8 cellular contexts compared by ENCODE assay signal in the genomic region with DNA sequence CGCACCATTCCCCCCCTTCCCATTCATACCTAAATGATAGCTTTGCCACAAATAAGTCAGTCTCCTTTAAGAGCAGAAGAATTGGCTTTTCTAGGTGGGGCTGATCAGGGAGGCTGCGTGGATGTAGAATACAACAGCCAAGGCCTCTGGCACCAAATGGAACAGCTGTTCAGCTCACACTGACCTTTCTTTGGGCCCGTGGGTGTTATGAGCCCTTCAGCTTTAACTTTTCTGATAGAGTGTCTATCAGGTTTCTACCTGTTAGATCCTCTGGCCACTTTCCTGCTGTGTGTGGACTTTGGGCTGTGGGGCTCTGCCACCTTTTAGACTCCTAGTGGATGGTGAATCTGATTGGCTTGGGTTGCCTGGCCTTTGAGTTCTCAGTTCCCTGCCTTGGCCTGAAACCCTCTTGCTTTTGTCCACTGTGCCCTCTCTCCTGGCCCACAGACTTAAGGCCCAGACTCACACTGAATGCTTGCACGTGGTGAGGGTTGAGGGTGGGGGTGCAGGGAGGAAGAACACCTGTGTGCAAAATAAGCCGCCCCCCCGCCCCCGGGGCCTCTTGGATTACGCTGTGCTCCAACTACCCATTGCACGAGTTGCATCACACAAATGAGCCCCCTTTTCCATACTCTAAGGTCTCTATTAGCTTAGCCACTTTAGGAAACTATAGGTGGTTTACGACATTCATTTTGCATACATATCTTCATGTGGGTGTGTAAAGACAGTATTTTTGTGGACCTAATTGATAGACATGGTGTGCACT. TPM values are rescaled to one million over a fixed set of nuclear protein-coding genes. Genes with fewer than 3 reads are reported as not detected.
DNase-seq lines count a peak whose midpoint lies in the region; ATAC-seq, FAIRE-seq and TF ChIP-seq lines count a peak whose summit lies in the region.

No MANE protein-coding gene starts in this region.

- H3K9me3 ChIP-seq in ascending aorta: no peaks in the 10 kb centered on the region

- no peaks in the 10 kb centered on the region for H3K36me3 ChIP-seq in ascending aorta

- H3K27ac ChIP-seq in RWPE1 (peak overlapping the region; percentile 97), ascending aorta (peak overlapping the region; percentile 66 to 95)

- POLR2A ChIA-PET in RWPE1 (lab: Yijun Ruan, JAX; ENCODE audit: low non-redundant PET): interaction anchor here (0.7 kb wide), 1 partner anchor 144 kb away, joined by 3 read pairs; no protein-coding TSS in a partner anchor

- no peak for FAIRE-seq in D721Med (lab: Jason Lieb, UNC)

- H3K27me3 ChIP-seq in ascending aorta: no peaks in the 10 kb centered on the region

- ATAC-seq in GM18520 (IDR thresholded peaks at IDR 0.05; ENCODE audit: unreplicated experiment): no peak

- peak; percentile 34 for TF ChIP-seq POLR2A in GM18526 (IDR thresholded peaks at IDR 0.05; ENCODE audit: extremely low read depth, insufficient read length)

- no peak for DNase-seq in RWPE1 (ENCODE audit: low spot score)
- peak in 1 of 2 donors; percentile 63 for DNase-seq in ascending aorta (ENCODE audit: low spot score in 2 of 2)
- peak; percentile 35 for DNase-seq in inferior parietal cortex (ENCODE audit: extremely low spot score)
- DNase-seq in stimulated activated CD4-positive, alpha-beta T cell treated with anti-CD3 and anti-CD28 coated beads, Interleukin-2, amount 100 ng/mL, for 4 hours (ENCODE audit: low read depth): peak; percentile 12
- no peak for DNase-seq in SIG-M5 treated with dmso at 0.1 percent for 504 hours (lab: John Stamatoyannopoulos, UW; ENCODE audit: unreplicated experiment)
- no peak for DNase-seq in D721Med (ENCODE audit: insufficient read length, low spot score)

- intact Hi-C loops in ascending aorta (cut with DNase I): loop anchor here (2.0 to 10.0 kb wide), 5 partner anchors 122 to 670 kb away; a partner anchor contains a TSS

- H3K4me1 ChIP-seq in ascending aorta: peaks cover 0 to 10% of the 10 kb centered on the region in 2 donors

- no peak for TF ChIP-seq CTCF in RWPE1 (conservative IDR thresholded peaks at IDR 0.05; ENCODE audit: low read depth)
- no peak for TF ChIP-seq CTCF in ascending aorta (IDR thresholded peaks at IDR 0.05)
- TF ChIP-seq CTCF in D721Med (IDR thresholded peaks at IDR 0.05; ENCODE audit: insufficient read depth, missing control alignments): no peak

- CTCF ChIA-PET in RWPE1 (lab: Yijun Ruan, JAX): interaction anchor here (0.6 to 1.6 kb wide), 10 partner anchors 12 to 247 kb away, joined by 3 to 13 read pairs (median 3); a partner anchor contains a TSS

- H3K4me3 ChIP-seq in ascending aorta: peak overlapping the region; percentile 84 to 98

RNA-seq across cellular contexts. Expression of a gene that starts 1.3 kb away (rescaled TPM):
- total RNA-seq in ascending aorta: 14.2 TPM

Comparison
In these comparisons a context has a peak if more than half of its experiments do, and no peak if none do; other contexts are left out.
1. DNase-seq: peak in inferior parietal cortex (single experiment) and stimulated activated CD4-positive, alpha-beta T cell treated with anti-CD3 and anti-CD28 coated beads, Interleukin-2, amount 100 ng/mL, for 4 hours (single experiment); none in RWPE1 (single experiment), SIG-M5 treated with dmso at 0.1 percent for 504 hours (single experiment) and D721Med (single experiment).